In genomic region chr3:80445053-80445452, GRCh38 we compare ENCODE assay signal across 18 cellular contexts.
DNase-seq lines count a peak whose midpoint lies in the region; ATAC-seq, FAIRE-seq and TF ChIP-seq lines count a peak whose summit lies in the region.
"Had no signal": no experiment of that assay in that cellular context is flagged by ENCODE, and none has a peak within 500 bp of the region (broad histone marks: within the 10 kb centered on the region; RNA-seq: fewer than 3 reads in every experiment).

No MANE protein-coding gene starts in this region.

- H2BK15ac ChIP-seq in IMR-90 (ENCODE audit: low read depth, low read length), result no peak overlapping the region

- dilution Hi-C loops in IMR-90 (cut with HindIII; ENCODE audit: low sequenced_read_pairs, unreplicated experiment), result no loop called here

- no peak overlapping the region for H2BK20ac ChIP-seq in IMR-90 (ENCODE audit: low read depth, low read length)

- no peaks in the 10 kb centered on the region for H3K79me2 ChIP-seq in GM23338 (replicated peaks; ENCODE audit: insufficient read depth)

- H3K4me1 ChIP-seq in A549 (no peaks in the 10 kb centered on the region), GM23338 (ENCODE audit: insufficient read depth) (peaks cover 16% of the 10 kb centered on the region), IMR-90 (ENCODE audit: control insufficient read depth, insufficient read depth, low read length) (no peaks in the 10 kb centered on the region)

- H3K27me3 ChIP-seq in GM23338 (ENCODE audit: insufficient read depth) (no peaks in the 10 kb centered on the region), IMR-90 (ENCODE audit: control insufficient read depth, insufficient read depth, low read length) (no peaks in the 10 kb centered on the region)

- TF ChIP-seq RAD21 in A549 (conservative IDR thresholded peaks at IDR 0.05 in 1 of 2, IDR thresholded peaks at IDR 0.05 in 1 of 2) (no peak), IMR-90 (IDR thresholded peaks at IDR 0.05; ENCODE audit: low read length) (no peak)

- no peak for FAIRE-seq in A549 (lab: Jason Lieb, UNC)
- FAIRE-seq: GM12891, GM18507 had no signal

- no peaks in the 10 kb centered on the region for H3K27me3 Mint-ChIP-seq in GM23338 (ENCODE audit: insufficient read depth, low read depth, poor library complexity)
- H3K27me3 Mint-ChIP-seq: CD4-positive, alpha-beta memory T cell had no signal

- 40% methylated on average over 1 of the region's 1 CpG for WGBS in A549 (ENCODE audit: missing lambda C conversion rate)
- no CpG with 5 or more reads among the region's 1 CpG for WGBS in IMR-90 (ENCODE audit: extremely low coverage in 2 of 2, insufficient read length in 1 of 2), 2 experiments

- H3K36me3 ChIP-seq in GM23338 (ENCODE audit: insufficient read depth) (no peaks in the 10 kb centered on the region), IMR-90 (ENCODE audit: control insufficient read depth, insufficient read depth, low read length) (no peaks in the 10 kb centered on the region)

- H3K18ac ChIP-seq in IMR-90 (ENCODE audit: low read depth, low read length), result no peak overlapping the region

- no peak overlapping the region for H2BK120ac ChIP-seq in IMR-90 (ENCODE audit: low read depth, low read length)

- H3K9me1 ChIP-seq in IMR-90 (ENCODE audit: insufficient read depth, low read length), result no peaks in the 10 kb centered on the region

- BruUV-seq in IMR-90 (replicated peaks; lab: Mats Ljungman, UMichigan), result no TSS peak

- H3K36me3 Mint-ChIP-seq in GM23338 (ENCODE audit: low read depth), result no peaks in the 10 kb centered on the region
- H3K36me3 Mint-ChIP-seq: CD4-positive, alpha-beta memory T cell had no signal

- H3K14ac ChIP-seq in IMR-90 (replicated peaks; ENCODE audit: low read depth, low read length), result no peak overlapping the region

- TF ChIP-seq POLR2A in A549 (IDR thresholded peaks at IDR 0.05; ENCODE audit: low read length), result no peak
- no peak for TF ChIP-seq POLR2A in IMR-90 (IDR thresholded peaks at IDR 0.05; ENCODE audit: low read depth, low read length)

- no peak overlapping the region for H3K27ac ChIP-seq in A549
- no peak overlapping the region for H3K27ac ChIP-seq in GM23338 (ENCODE audit: low read depth)
- no peak overlapping the region for H3K27ac ChIP-seq in IMR-90 (ENCODE audit: insufficient read depth, low read length)
- H3K27ac ChIP-seq: GM23248 had no signal

- H3F3A ChIP-seq in GM23338 (replicated peaks; ENCODE audit: low read depth), result no peaks in the 10 kb centered on the region

- no peak overlapping the region for H3K23ac ChIP-seq in IMR-90 (ENCODE audit: low read depth, low read length)

- H2AFZ ChIP-seq in GM23338 (no peak overlapping the region), IMR-90 (replicated peaks; ENCODE audit: low read length, poor library complexity) (no peak overlapping the region)
- H2AFZ ChIP-seq: GM23248 had no signal

- H3K4ac ChIP-seq in IMR-90 (ENCODE audit: low read depth, low read length), result no peak overlapping the region

- H3K56ac ChIP-seq in IMR-90 (ENCODE audit: extremely low read depth, insufficient read depth, low read length), result no peak overlapping the region

- peaks cover 4% of the 10 kb centered on the region; the same call in 1 of the 2 replicates for H3K9me2 ChIP-seq in GM23338 (ENCODE audit: insufficient read depth)

- TF ChIP-seq CTCF in A549 (IDR thresholded peaks at IDR 0.05) (no peak), GM23338 (conservative IDR thresholded peaks at IDR 0.05; ENCODE audit: low read depth in 2 of 2) (no peak), IMR-90 (conservative IDR thresholded peaks at IDR 0.05; ENCODE audit: low read depth, low read length) (no peak)

- ATAC-seq in A549, result no peak
- no peak for ATAC-seq in GM23338
- no peak for ATAC-seq in IMR-90 (ENCODE audit: low read depth)
- no peak for ATAC-seq in GM18909 (IDR thresholded peaks at IDR 0.05; ENCODE audit: poor library complexity, unreplicated experiment)

- H3K79me1 ChIP-seq in IMR-90 (ENCODE audit: low read depth in 1 of 2, low read length in 2 of 2), result no peaks in the 10 kb centered on the region

- H2BK5ac ChIP-seq in IMR-90 (ENCODE audit: low read depth, low read length, poor library complexity, severe bottlenecking), result no peak overlapping the region

- DNase-seq in A549 (ENCODE audit: low read depth in 1 of 2, low spot score in 1 of 2), result no peak
- no peak for DNase-seq in GM23338 (ENCODE audit: low spot score)
- no peak for DNase-seq in IMR-90
- DNase-seq in stimulated activated naive CD4-positive, alpha-beta T cell treated with Interleukin-2 at 50 U/mL for 16 hours (lab: John Stamatoyannopoulos, UW), result no peak
- no peak for DNase-seq in stimulated activated CD4-positive, alpha-beta T cell treated with anti-CD3 and anti-CD28 coated beads, Interleukin-2, amount 100 ng/mL, for 48 hours
- DNase-seq: 8988T; C1 segment of cervical spinal cord; Calu3; CD4-positive, alpha-beta memory T cell; COR-L47; DMS53; DMS79 treated with DMSO at 0.1 percent for 48 hours; GF-D8; GM23248; HCEC 1CT had no signal

- H3K9ac ChIP-seq in IMR-90 (ENCODE audit: low read depth, low read length), result no peak overlapping the region
- H3K9ac ChIP-seq: GM23248 had no signal

- H3K4me2 ChIP-seq in A549 (no peak overlapping the region), GM23338 (no peak overlapping the region), IMR-90 (ENCODE audit: low read depth, low read length) (no peak overlapping the region)

- H3K9me3 ChIP-seq in A549 (no peaks in the 10 kb centered on the region), IMR-90 (ENCODE audit: control insufficient read depth, insufficient read depth, low read length) (no peaks in the 10 kb centered on the region)

- peak overlapping the region; percentile 4; the same call in 1 of the 2 replicates for H3K27ac Mint-ChIP-seq in GM23338
- H3K27ac Mint-ChIP-seq: CD4-positive, alpha-beta memory T cell had no signal

- POLR2A ChIA-PET in A549 (lab: Yijun Ruan, JAX) (no interaction called here), IMR-90 (lab: Charles Lee; ENCODE audit: unreplicated experiment) (no interaction called here)

- no peak overlapping the region for H4K8ac ChIP-seq in IMR-90 (ENCODE audit: low read depth in 2 of 2, low read length in 2 of 2)

- H2AK9ac ChIP-seq in IMR-90 (replicated peaks; ENCODE audit: low read depth, low read length, poor library complexity), result no peak overlapping the region

- H4K5ac ChIP-seq in IMR-90 (ENCODE audit: low read depth, low read length), result no peak overlapping the region

- H3K4me3 ChIP-seq in A549 (no peak overlapping the region), GM23338 (no peak overlapping the region), IMR-90 (ENCODE audit: insufficient read depth, low read depth, low read length) (no peak overlapping the region)
- H3K4me3 ChIP-seq: GM23248 had no signal

- in situ Hi-C loops in IMR-90 (cut with MboI; ENCODE audit: low sequenced_read_pairs), result no loop called here

- no peak for TF ChIP-seq EP300 in A549 (IDR thresholded peaks at IDR 0.05)

- H4K91ac ChIP-seq in IMR-90 (ENCODE audit: insufficient read depth, low read depth, low read length), result no peak overlapping the region

- no peaks in the 10 kb centered on the region for H3K9me3 Mint-ChIP-seq in GM23338

- CTCF ChIA-PET in A549 (lab: Yijun Ruan, JAX) (no interaction called here), IMR-90 (lab: Yijun Ruan, JAX) (no interaction called here)

- no peaks in the 10 kb centered on the region for H4K20me1 ChIP-seq in GM23338 (replicated peaks; ENCODE audit: insufficient read depth)
- no peaks in the 10 kb centered on the region for H4K20me1 ChIP-seq in IMR-90 (ENCODE audit: insufficient read depth, low read length)

- H3K4me1 Mint-ChIP-seq in GM23338, result peaks cover 22% of the 10 kb centered on the region
- H3K4me1 Mint-ChIP-seq: CD4-positive, alpha-beta memory T cell had no signal

- intact Hi-C loops in IMR-90 (cut with micrococcal nuclease), result no loop called here

- no peak overlapping the region for H2AK5ac ChIP-seq in IMR-90 (ENCODE audit: low read depth, low read length)

- H3K4me3 Mint-ChIP-seq in GM23338, result no peak overlapping the region
- H3K4me3 Mint-ChIP-seq: CD4-positive, alpha-beta memory T cell had no signal

TF ChIP-seq in A549, 52 proteins besides CTCF, POLR2A, EP300 and RAD21:
- TF ChIP-seq HEYL (CRISPR knock-in tag; IDR thresholded peaks at IDR 0.05) (no peak), HOXB5 (CRISPR knock-in tag; IDR thresholded peaks at IDR 0.05) (no peak), GATA3 (IDR thresholded peaks at IDR 0.05; ENCODE audit: borderline replicate concordance) (no peak), MAFK (IDR thresholded peaks at IDR 0.05; ENCODE audit: partially characterized antibody) (peak; percentile 72), FOSL2 (IDR thresholded peaks at IDR 0.05) (no peak), FOSL2 (CRISPR knock-in tag; IDR thresholded peaks at IDR 0.05) (no peak)

TF ChIP-seq in GM23338, 12 proteins besides CTCF, POLR2A, EP300 and RAD21:
- peak; percentile 7; the same call in 1 of the 2 replicates for TF ChIP-seq NANOG (IDR thresholded peaks at IDR 0.05; ENCODE audit: borderline replicate concordance)
- TF ChIP-seq POLR2AphosphoS5 (IDR thresholded peaks at IDR 0.05; ENCODE audit: low read depth), result no peak

TF ChIP-seq in IMR-90, 13 proteins besides CTCF, POLR2A, EP300 and RAD21:
- TF ChIP-seq CHD1 (IDR thresholded peaks at IDR 0.05; ENCODE audit: low read depth, low read length) (no peak), MAFK (IDR thresholded peaks at IDR 0.05; ENCODE audit: low read depth, low read length) (peak; percentile 68)
